8 cellular contexts compared by ENCODE assay signal in the genomic region with DNA sequence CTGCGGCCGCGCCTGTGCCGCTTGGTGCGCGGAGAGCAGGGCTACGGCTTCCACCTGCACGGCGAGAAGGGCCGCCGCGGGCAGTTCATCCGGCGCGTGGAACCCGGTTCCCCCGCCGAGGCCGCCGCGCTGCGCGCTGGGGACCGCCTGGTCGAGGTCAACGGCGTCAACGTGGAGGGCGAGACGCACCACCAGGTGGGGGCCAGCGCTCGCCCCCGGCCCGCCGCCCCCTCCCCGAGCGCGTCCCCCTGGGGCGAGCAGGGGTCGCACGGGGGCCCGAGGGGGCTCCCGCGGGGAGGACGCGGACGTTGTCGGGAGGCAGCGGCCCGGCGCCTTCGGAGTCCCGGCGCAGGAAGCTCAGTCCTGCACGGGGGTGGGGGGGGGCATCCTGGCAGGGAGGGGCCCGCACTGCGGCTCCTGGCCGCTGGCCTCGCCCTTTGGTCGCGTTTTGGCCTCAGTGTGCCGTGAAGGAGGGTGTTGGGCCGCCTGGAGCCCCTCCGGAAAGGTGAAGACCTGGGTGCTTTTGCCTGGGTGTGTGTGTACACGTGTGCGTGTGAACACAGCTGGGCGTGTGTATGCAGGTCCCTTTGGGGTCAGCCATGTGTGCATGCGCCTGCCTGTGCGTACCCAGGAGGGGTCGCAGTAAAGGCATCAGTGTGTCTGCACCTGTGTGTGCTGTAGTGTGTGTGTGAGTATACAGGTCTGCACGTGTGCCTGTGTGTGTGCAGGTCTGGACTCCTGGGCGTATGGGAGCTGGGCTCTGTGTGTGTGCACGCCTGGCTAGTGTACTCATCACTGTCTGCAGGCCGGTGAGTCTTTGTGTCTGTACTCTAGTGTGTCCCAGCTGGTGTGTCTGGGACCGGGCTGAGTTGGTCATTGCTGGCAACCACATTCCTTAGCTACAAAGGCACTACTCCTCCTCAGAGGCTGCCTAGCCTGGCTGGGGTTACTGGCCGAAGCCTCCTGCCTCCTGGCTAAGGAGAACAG. TPM values are rescaled to one million over a fixed set of nuclear protein-coding genes. Genes with fewer than 3 reads are reported as not detected.
DNase-seq lines count a peak whose midpoint lies in the region; ATAC-seq and TF ChIP-seq lines count a peak whose summit lies in the region.

No MANE protein-coding gene starts in this region.

- H3K27ac ChIP-seq in C4-2B = peak overlapping the region; percentile 97
- H3K27ac ChIP-seq in thymus (ENCODE audit: low read depth) = peak overlapping the region; percentile 13

- DNase-seq in Jurkat, Clone E6-1 (ENCODE audit: low read depth, low spot score) = no peak
- DNase-seq in astrocyte of the cerebellum (ENCODE audit: low read depth) (no peak), kidney tubule cell (ENCODE audit: low spot score) (peak; percentile 48), superior temporal gyrus (ENCODE audit: extremely low spot score) (no peak)

- WGBS in thymus = 13% methylated on average over 76 of the region's 76 CpGs

- H3K4me1 ChIP-seq in thymus (ENCODE audit: control insufficient read depth, insufficient read depth, low read length) = peaks cover 12% of the 10 kb centered on the region

- H3K9me3 ChIP-seq in thymus (ENCODE audit: control insufficient read depth) = peaks cover 1% of the 10 kb centered on the region

- peaks cover 46% of the 10 kb centered on the region for H3K27me3 ChIP-seq in thymus (ENCODE audit: control insufficient read depth, insufficient read depth)

- no peaks in the 10 kb centered on the region for H3K36me3 ChIP-seq in thymus (ENCODE audit: control insufficient read depth, insufficient read depth)

- peak overlapping the region; percentile 24; the same call in 1 of the 2 replicates for H3K4me3 ChIP-seq in Jurkat, Clone E6-1 (ENCODE audit: low read length)
- H3K4me3 ChIP-seq in astrocyte of the cerebellum (ENCODE audit: low read depth, low read length) (peak overlapping the region; percentile 50), thymus (ENCODE audit: low read length) (peak overlapping the region; percentile 55)

- in situ Hi-C loops in astrocyte of the cerebellum (cut with HindIII; ENCODE audit: low sequenced_read_pairs) = no loop called here

- ATAC-seq in HG03571 (IDR thresholded peaks at IDR 0.05; ENCODE audit: unreplicated experiment) (no peak), GM18511 (IDR thresholded peaks at IDR 0.05; ENCODE audit: unreplicated experiment) (no peak)

- TF ChIP-seq CTCF in C4-2B (conservative IDR thresholded peaks at IDR 0.05) (no peak; the same call in 1 of the 2 replicates), astrocyte of the cerebellum (IDR thresholded peaks at IDR 0.05; ENCODE audit: low read depth, low read length, missing control alignments) (no peak)

RNA-seq across cellular contexts. Expression of gene NHERF2, which starts 0.6 kb away (rescaled TPM):
- 31.7 TPM for polyA plus RNA-seq in Jurkat, Clone E6-1 (2012; ENCODE audit: insufficient read depth, insufficient read length)
- polyA plus RNA-seq in thymus = 23.4 TPM

RNA-seq across cellular contexts. Expression of gene NPW, which starts 7.7 kb away (rescaled TPM):
- polyA plus RNA-seq in Jurkat, Clone E6-1 (2012; ENCODE audit: insufficient read depth, insufficient read length) = not detected
- 1.2 TPM for polyA plus RNA-seq in thymus

RNA-seq across cellular contexts. Expression of gene ZNF598, which starts 17.7 kb away (rescaled TPM):
- 44.6 TPM for polyA plus RNA-seq in Jurkat, Clone E6-1 (2012; ENCODE audit: insufficient read depth, insufficient read length)
- 46.2 TPM for polyA plus RNA-seq in thymus

RNA-seq across cellular contexts. Expression of gene NTHL1, which starts 20.3 kb away (rescaled TPM):
- 58.4 TPM for polyA plus RNA-seq in Jurkat, Clone E6-1 (2012; ENCODE audit: insufficient read depth, insufficient read length)
- 32.7 TPM for polyA plus RNA-seq in thymus

RNA-seq across cellular contexts. Expression of gene TSC2, which starts 20.5 kb away (rescaled TPM):
- 86.9 TPM for polyA plus RNA-seq in Jurkat, Clone E6-1 (2012; ENCODE audit: insufficient read depth, insufficient read length)
- polyA plus RNA-seq in thymus = 61.8 TPM
